Comparison of ENCODE assay signal across 11 cellular contexts in the genomic region with DNA sequence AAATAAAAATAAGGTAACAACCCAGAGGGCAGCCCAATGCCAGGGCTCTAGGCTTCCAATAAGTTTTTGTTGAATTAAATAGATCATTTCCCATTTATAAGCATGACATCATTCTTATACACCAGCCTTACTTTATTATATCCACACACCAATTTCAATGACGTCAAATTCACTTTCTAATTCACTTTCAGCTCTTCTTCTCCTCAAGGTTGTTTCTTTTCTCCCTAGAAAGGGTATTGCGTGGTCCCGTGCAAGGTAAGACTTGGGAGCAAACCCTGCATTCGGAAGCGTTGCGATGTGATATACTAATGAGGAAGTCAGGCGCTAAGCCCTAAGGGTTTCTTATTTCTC. TPM values are rescaled to one million over a fixed set of nuclear protein-coding genes. Genes with fewer than 3 reads are reported as not detected.
DNase-seq lines count a peak whose midpoint lies in the region; ATAC-seq and TF ChIP-seq lines count a peak whose summit lies in the region.
"Had no signal": no experiment of that assay in that cellular context is flagged by ENCODE, and none has a peak within 500 bp of the region (broad histone marks: within the 10 kb centered on the region; RNA-seq: fewer than 3 reads in every experiment).

No MANE protein-coding gene starts in this region.

- no peaks in the 10 kb centered on the region for H3K9me3 ChIP-seq in tibial nerve

- no peak for TF ChIP-seq POLR2A in tibial nerve (IDR thresholded peaks at IDR 0.05)

- peaks cover 64% of the 10 kb centered on the region for H3K27me3 Mint-ChIP-seq in activated naive CD8-positive, alpha-beta T cell treated with anti-CD3 and anti-CD28 coated beads, Interleukin-2, amount 50 U/mL, for 24 hours
- peaks cover 74% of the 10 kb centered on the region for H3K27me3 Mint-ChIP-seq in activated naive CD8-positive, alpha-beta T cell treated with anti-CD3 and anti-CD28 coated beads for 36 hours
- no peaks in the 10 kb centered on the region for H3K27me3 Mint-ChIP-seq in MCF 10A (ENCODE audit: insufficient read depth, unreplicated experiment)

- TF ChIP-seq EP300 in tibial nerve (IDR thresholded peaks at IDR 0.05): no peak

- H3K9me3 Mint-ChIP-seq in activated naive CD8-positive, alpha-beta T cell treated with anti-CD3 and anti-CD28 coated beads, Interleukin-2, amount 50 U/mL, for 24 hours: peaks cover 6% of the 10 kb centered on the region
- no peaks in the 10 kb centered on the region for H3K9me3 Mint-ChIP-seq in activated naive CD8-positive, alpha-beta T cell treated with anti-CD3 and anti-CD28 coated beads for 36 hours
- H3K9me3 Mint-ChIP-seq in MCF 10A (ENCODE audit: unreplicated experiment): no peaks in the 10 kb centered on the region

- peaks cover 2% of the 10 kb centered on the region for H3K36me3 Mint-ChIP-seq in activated naive CD8-positive, alpha-beta T cell treated with anti-CD3 and anti-CD28 coated beads, Interleukin-2, amount 50 U/mL, for 24 hours (ENCODE audit: low read depth)
- no peaks in the 10 kb centered on the region for H3K36me3 Mint-ChIP-seq in activated naive CD8-positive, alpha-beta T cell treated with anti-CD3 and anti-CD28 coated beads for 36 hours
- peaks cover 40% of the 10 kb centered on the region for H3K36me3 Mint-ChIP-seq in MCF 10A (ENCODE audit: insufficient read depth, unreplicated experiment)

- BruUV-seq in MCF 10A (replicated peaks; lab: Mats Ljungman, UMichigan): no TSS peak

- DNase-seq in activated naive CD8-positive, alpha-beta T cell treated with anti-CD3 and anti-CD28 coated beads, Interleukin-2, amount 50 U/mL, for 24 hours: no peak
- no peak for DNase-seq in activated naive CD8-positive, alpha-beta T cell treated with anti-CD3 and anti-CD28 coated beads for 36 hours
- DNase-seq in MCF 10A (ENCODE audit: unreplicated experiment) (no peak), medulla oblongata (ENCODE audit: extremely low spot score) (peak; percentile 12), tibial nerve (ENCODE audit: low spot score in 2 of 2) (no peak), DMS153 treated with DMSO at 0.1 percent for 48 hours (lab: John Stamatoyannopoulos, UW; ENCODE audit: unreplicated experiment) (no peak), posterior cingulate gyrus (no peak), NCI-H2107 (lab: John Stamatoyannopoulos, UW) (no peak)
- DNase-seq: activated gamma-delta T cell treated with Interleukin-2 at 50 U/mL for 16 hours; NCI-H1436 treated with DMSO at 0.1 percent for 48 hours; stimulated activated CD4-positive, alpha-beta T cell treated with anti-CD3 and anti-CD28 coated beads, Interleukin-4, amount 100 ng/mL, for 4 hours had no signal

- no peak overlapping the region for H3K27ac Mint-ChIP-seq in activated naive CD8-positive, alpha-beta T cell treated with anti-CD3 and anti-CD28 coated beads, Interleukin-2, amount 50 U/mL, for 24 hours
- H3K27ac Mint-ChIP-seq in activated naive CD8-positive, alpha-beta T cell treated with anti-CD3 and anti-CD28 coated beads for 36 hours: no peak overlapping the region
- no peak overlapping the region for H3K27ac Mint-ChIP-seq in MCF 10A (ENCODE audit: low read depth, unreplicated experiment)

- H3K27me3 ChIP-seq in tibial nerve: peaks cover 0 to 55% of the 10 kb centered on the region in 2 donors

- H3K4me1 Mint-ChIP-seq in activated naive CD8-positive, alpha-beta T cell treated with anti-CD3 and anti-CD28 coated beads, Interleukin-2, amount 50 U/mL, for 24 hours: peaks cover 17% of the 10 kb centered on the region
- peaks cover 6% of the 10 kb centered on the region for H3K4me1 Mint-ChIP-seq in activated naive CD8-positive, alpha-beta T cell treated with anti-CD3 and anti-CD28 coated beads for 36 hours
- peaks cover 16% of the 10 kb centered on the region for H3K4me1 Mint-ChIP-seq in MCF 10A (ENCODE audit: insufficient read depth, unreplicated experiment)

- intact Hi-C loops in MCF 10A (cut with micrococcal nuclease) (no loop called here), posterior cingulate gyrus (cut with DNase I) (no loop called here)

- CTCF ChIA-PET in MCF 10A (lab: Yijun Ruan, JAX): interaction anchor here (0.5 to 13.2 kb wide), 11 partner anchors 15 to 783 kb away, joined by 3 to 389 read pairs (median 4); no protein-coding TSS in a partner anchor

- no peaks in the 10 kb centered on the region for H3K36me3 ChIP-seq in tibial nerve

- TF ChIP-seq CTCF in MCF 10A (IDR thresholded peaks at IDR 0.05; ENCODE audit: unreplicated experiment): no peak
- TF ChIP-seq CTCF in tibial nerve (IDR thresholded peaks at IDR 0.05): no peak

- H3K4me1 ChIP-seq in tibial nerve: peaks cover 0 to 33% (median 4%) of the 10 kb centered on the region in 4 donors

- H3K4me3 ChIP-seq in tibial nerve: peak overlapping the region in 3 of 4 donors; percentile 1 to 53 (median 6)

- ATAC-seq in activated naive CD8-positive, alpha-beta T cell treated with anti-CD3 and anti-CD28 coated beads, Interleukin-2, amount 50 U/mL, for 24 hours: no peak

- no peak overlapping the region for H3K27ac ChIP-seq in tibial nerve

- WGBS in tibial nerve, 2 donors: 18 to 24% methylated on average over 7 of the region's 7 CpGs

- POLR2A ChIA-PET in MCF 10A (lab: Yijun Ruan, JAX): interaction anchor here (1.0 to 6.4 kb wide), 3 partner anchors 22 to 254 kb away, joined by 3 to 86 read pairs (median 3); no protein-coding TSS in a partner anchor

- H3K4me3 Mint-ChIP-seq in activated naive CD8-positive, alpha-beta T cell treated with anti-CD3 and anti-CD28 coated beads, Interleukin-2, amount 50 U/mL, for 24 hours: peak overlapping the region; percentile 48
- no peak overlapping the region for H3K4me3 Mint-ChIP-seq in activated naive CD8-positive, alpha-beta T cell treated with anti-CD3 and anti-CD28 coated beads for 36 hours
- peak overlapping the region; percentile 91 for H3K4me3 Mint-ChIP-seq in MCF 10A (ENCODE audit: unreplicated experiment)

RNA-seq across cellular contexts. Expression of a gene that starts 1.1 kb away (rescaled TPM):
- not detected for total RNA-seq in activated naive CD8-positive, alpha-beta T cell treated with anti-CD3 and anti-CD28 coated beads for 36 hours
- total RNA-seq in MCF 10A (2022) (31.8 and 37.4 TPM in 2 replicates), tibial nerve (10 to 100 TPM in 1 of 4 donors, 1 to 10 TPM in 2, under 1 TPM in 1; 0.22 to 28.2 (median 1.9) TPM)
